ENCODE assay signal across 8 cellular contexts in genomic region chr16:69469807-69470561, GRCh38. TPM values are rescaled to one million over a fixed set of nuclear protein-coding genes. Genes with fewer than 3 reads are reported as not detected.
DNase-seq lines count a peak whose midpoint lies in the region; ATAC-seq and TF ChIP-seq lines count a peak whose summit lies in the region.

No MANE protein-coding gene starts in this region.

- H3K9ac ChIP-seq in BLaER1 treated with 17β-estradiol and CSF1 and Interleukin-3, amounts not matched to agents 10 nM and 100 nM = no peak overlapping the region

- peaks cover 43 to 62% (median 52%) of the 10 kb centered on the region in 10 experiments for H3K4me1 ChIP-seq in BLaER1 treated with 17β-estradiol and CSF1 and Interleukin-3, amounts not matched to agents 10 nM and 100 nM

- ATAC-seq in GM19043 (IDR thresholded peaks at IDR 0.05; ENCODE audit: low read depth, unreplicated experiment) (peak; percentile 52), HG03139 (IDR thresholded peaks at IDR 0.05; ENCODE audit: unreplicated experiment) (peak; percentile 59)

- H3K4me2 ChIP-seq in BLaER1 treated with 17β-estradiol and CSF1 and Interleukin-3, amounts not matched to agents 10 nM and 100 nM = peak overlapping the region; percentile 67 to 86 (median 79)

- DNase-seq in activated CD8-positive, alpha-beta memory T cell treated with anti-CD3 and anti-CD28 coated beads, Interleukin-2, amount 50 U/mL, for 48 hours = peak; percentile 65
- DNase-seq in erythroblast (lab: John Stamatoyannopoulos, UW) = no peak
- DNase-seq in NCI-H526 treated with DMSO at 0.1 percent for 48 hours (lab: John Stamatoyannopoulos, UW) = no peak
- no peak for DNase-seq in SK-N-DZ (ENCODE audit: low spot score)
- no peak for DNase-seq in GM03348 (ENCODE audit: low spot score)

- peak overlapping the region in 6 of 11 experiments; percentile 18 to 61 (median 44); a peak in 9 of 22 replicates for H3K27ac ChIP-seq in BLaER1 treated with 17β-estradiol and CSF1 and Interleukin-3, amounts not matched to agents 10 nM and 100 nM

- H3K36me3 ChIP-seq in BLaER1 treated with 17β-estradiol and CSF1 and Interleukin-3, amounts not matched to agents 10 nM and 100 nM = peaks cover 0 to 11% (median 2%) of the 10 kb centered on the region in 11 experiments; a peak in 8 of 22 replicates

- peaks cover 0 to 76% (median 29%) of the 10 kb centered on the region in 11 experiments; a peak in 16 of 22 replicates for H4K20me1 ChIP-seq in BLaER1 treated with 17β-estradiol and CSF1 and Interleukin-3, amounts not matched to agents 10 nM and 100 nM

- no peak for TF ChIP-seq POLR2A in erythroblast (IDR thresholded peaks at IDR 0.05; ENCODE audit: low read length)

- no peak overlapping the region for H3K4me3 ChIP-seq in BLaER1 treated with 17β-estradiol and CSF1 and Interleukin-3, amounts not matched to agents 10 nM and 100 nM

- H3K9me3 ChIP-seq in BLaER1 treated with 17β-estradiol and CSF1 and Interleukin-3, amounts not matched to agents 10 nM and 100 nM (replicated peaks in 1 of 11) = peaks cover 0 to 4% (median 0%) of the 10 kb centered on the region in 11 experiments; a peak in 1 of 22 replicates

- H3K27me3 ChIP-seq in BLaER1 treated with 17β-estradiol and CSF1 and Interleukin-3, amounts not matched to agents 10 nM and 100 nM = peaks cover 0 to 91% (median 0%) of the 10 kb centered on the region in 11 experiments; a peak in 8 of 22 replicates

RNA-seq across cellular contexts. Expression of gene CYB5B, which starts 45.6 kb away (rescaled TPM):
- 80.5 and 95.0 TPM in 2 replicates for polyA plus RNA-seq in SK-N-DZ (2014; cell fraction: cytosol; rRNA removed)
- polyA plus RNA-seq in SK-N-DZ (2014; cell fraction: nucleus; rRNA removed) = 23.8 and 35.5 TPM in 2 replicates
